ENCODE assay signal across 24 cellular contexts in genomic region chr7:29815181-29816105, GRCh38. TPM values are rescaled to one million over a fixed set of nuclear protein-coding genes. Genes with fewer than 3 reads are reported as not detected.
"Had no signal": no experiment of that assay in that cellular context is flagged by ENCODE, and none has a peak within 500 bp of the region (broad histone marks: within the 10 kb centered on the region; RNA-seq: fewer than 3 reads in every experiment).

No MANE protein-coding gene starts in this region.

- H3K9me3 Mint-ChIP-seq: activated naive CD4-positive, alpha-beta T cell treated with anti-CD3 and anti-CD28 coated beads, Interleukin-2, amount 10 ng/mL, durations not matched to agents 7 days and 5 days; neural progenitor cell; stimulated activated naive B cell treated with anti-CD40 and anti-IgM and Interleukin-4, amounts not matched to agents 10 μg/mL and 1 μg/mL and 100 μg/mL, for 72 hours had no signal

- H3K36me3 ChIP-seq: brain microvascular endothelial cell, gastroesophageal sphincter, heart left ventricle, left ventricle myocardium inferior, neural progenitor cell, ovary, sigmoid colon, thyroid gland had no signal

- DNase-seq: activated CD4-positive, alpha-beta T cell treated with anti-CD3 and anti-CD28 coated beads, Interleukin-2, amount 50 U/mL, for 1 hour; activated CD4-positive, CD25-positive, alpha-beta regulatory T cell treated with anti-CD3 and anti-CD28 coated beads, Interleukin-2, amount 50 U/mL, for 72 hours; activated CD8-positive, alpha-beta memory T cell treated with anti-CD3 and anti-CD28 coated beads, Interleukin-2, amount 50 U/mL, for 4 hours; activated effector memory CD4-positive, alpha-beta T cell treated with Interleukin-2 at 50 U/mL for 16 hours; activated naive CD4-positive, alpha-beta T cell treated with anti-CD3 and anti-CD28 coated beads, Interleukin-2, amount 10 ng/mL, durations not matched to agents 7 days and 5 days; activated T-cell treated with anti-CD3 and anti-CD28 coated beads, Interleukin-2, amount 50 U/mL, for 48 hours; aorta; brain microvascular endothelial cell; heart left ventricle; kidney; left ventricle myocardium inferior; mammary epithelial cell; naive B cell; ovary; sigmoid colon; stimulated activated naive B cell treated with anti-CD40 and anti-IgM and Interleukin-4, amounts not matched to agents 10 μg/mL and 1 μg/mL and 100 μg/mL, for 72 hours; T-helper 2 cell; thyroid gland had no signal

- H3K9ac ChIP-seq: neural progenitor cell had no signal

- H3K4me1 ChIP-seq: gastroesophageal sphincter, thyroid gland had no signal

- H3K4me3 ChIP-seq: coronary artery, gastroesophageal sphincter, heart left ventricle, left ventricle myocardium inferior, neural progenitor cell, ovary, sigmoid colon, thyroid gland had no signal

- H3K4me3 Mint-ChIP-seq: activated naive CD4-positive, alpha-beta T cell treated with anti-CD3 and anti-CD28 coated beads, Interleukin-2, amount 10 ng/mL, durations not matched to agents 7 days and 5 days; naive B cell; neural progenitor cell; stimulated activated naive B cell treated with anti-CD40 and anti-IgM and Interleukin-4, amounts not matched to agents 10 μg/mL and 1 μg/mL and 100 μg/mL, for 72 hours had no signal

- H2AFZ ChIP-seq: neural progenitor cell had no signal

- H3K27ac Mint-ChIP-seq: activated naive CD4-positive, alpha-beta T cell treated with anti-CD3 and anti-CD28 coated beads, Interleukin-2, amount 10 ng/mL, durations not matched to agents 7 days and 5 days; neural progenitor cell; stimulated activated naive B cell treated with anti-CD40 and anti-IgM and Interleukin-4, amounts not matched to agents 10 μg/mL and 1 μg/mL and 100 μg/mL, for 72 hours had no signal

- H3K36me3 Mint-ChIP-seq: activated naive CD4-positive, alpha-beta T cell treated with anti-CD3 and anti-CD28 coated beads, Interleukin-2, amount 10 ng/mL, durations not matched to agents 7 days and 5 days; naive B cell; neural progenitor cell; stimulated activated naive B cell treated with anti-CD40 and anti-IgM and Interleukin-4, amounts not matched to agents 10 μg/mL and 1 μg/mL and 100 μg/mL, for 72 hours had no signal

- H3K4me2 ChIP-seq: neural progenitor cell had no signal

- ATAC-seq: esophagus mucosa; gastroesophageal sphincter; heart left ventricle; stimulated activated naive B cell treated with anti-CD40 and anti-IgM and Interleukin-4, amounts not matched to agents 10 μg/mL and 1 μg/mL and 100 μg/mL, for 72 hours had no signal

- H3K4me1 Mint-ChIP-seq: activated naive CD4-positive, alpha-beta T cell treated with anti-CD3 and anti-CD28 coated beads, Interleukin-2, amount 10 ng/mL, durations not matched to agents 7 days and 5 days; naive B cell; stimulated activated naive B cell treated with anti-CD40 and anti-IgM and Interleukin-4, amounts not matched to agents 10 μg/mL and 1 μg/mL and 100 μg/mL, for 72 hours had no signal

- H3K27me3 ChIP-seq: heart left ventricle, neural progenitor cell, ovary, sigmoid colon, thyroid gland had no signal

- H3K9me3 ChIP-seq: gastroesophageal sphincter, heart left ventricle, left ventricle myocardium inferior, ovary, sigmoid colon, thyroid gland had no signal

- H3K27ac ChIP-seq: brain microvascular endothelial cell, coronary artery, gastroesophageal sphincter, heart left ventricle, left ventricle myocardium inferior, neural progenitor cell, sigmoid colon, thyroid gland, VCaP had no signal

RNA-seq across cellular contexts. Expression of gene WIPF3, which starts 9.1 kb away (rescaled TPM):
- total RNA-seq: pulmonary artery endothelial cell had no signal
